In the genomic region with DNA sequence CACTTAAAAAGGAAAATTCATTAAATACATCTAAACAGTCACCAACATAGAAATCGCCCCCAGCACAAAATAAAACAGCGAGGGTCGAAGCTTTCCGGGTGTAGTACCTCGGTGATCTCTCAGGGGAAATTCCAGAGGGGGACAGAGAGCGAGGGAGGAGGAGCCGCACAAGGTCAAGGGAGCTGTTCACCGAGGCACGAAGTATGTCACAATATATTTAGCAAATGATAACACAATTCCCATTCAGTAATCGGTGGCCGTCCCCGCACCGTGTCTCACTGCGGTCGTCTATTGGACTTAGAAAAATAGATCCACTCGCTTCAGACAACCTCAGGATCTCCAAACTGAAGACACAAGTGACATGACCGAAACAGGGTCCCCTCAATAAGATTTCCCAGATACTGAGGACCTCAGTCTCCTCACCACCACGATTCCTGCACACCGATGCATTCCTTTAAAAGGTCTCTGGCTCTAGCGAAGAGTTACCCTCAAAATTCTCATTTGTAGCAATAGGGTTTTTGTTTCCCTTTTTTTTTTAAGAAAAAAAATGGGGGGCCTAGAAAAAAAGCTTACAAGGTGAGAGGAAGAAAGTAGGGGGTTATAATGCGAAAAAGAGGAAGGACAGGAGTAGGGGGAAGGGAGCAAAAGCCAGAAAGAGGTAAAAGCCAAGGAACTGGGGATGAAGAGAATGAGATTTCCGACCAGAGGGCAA, we compare ENCODE assay signal across 8 cellular contexts. TPM values are rescaled to one million over a fixed set of nuclear protein-coding genes. Genes with fewer than 3 reads are reported as not detected.
A peak's percentile ranks its signal among the peaks of the same experiment; 100 is the strongest.
DNase-seq lines count a peak whose midpoint lies in the region; ATAC-seq, FAIRE-seq and TF ChIP-seq lines count a peak whose summit lies in the region.

No MANE protein-coding gene starts in this region.

- TF ChIP-seq POLR2A in H54 (IDR thresholded peaks at IDR 0.05; ENCODE audit: low read depth, low read length): no peak

- no peak for TF ChIP-seq EP300 in neural cell (conservative IDR thresholded peaks at IDR 0.05; ENCODE audit: poor library complexity, severe bottlenecking)

- H2AFZ ChIP-seq in neural cell (ENCODE audit: low read depth, low read length): peak overlapping the region; percentile 46

- no peaks in the 10 kb centered on the region for H4K20me1 ChIP-seq in neural cell (ENCODE audit: insufficient read depth)

- ATAC-seq in GM21737 (IDR thresholded peaks at IDR 0.05; ENCODE audit: unreplicated experiment) (no peak), GM18868 (IDR thresholded peaks at IDR 0.05; ENCODE audit: unreplicated experiment) (no peak)

- DNase-seq in EH (ENCODE audit: low read depth) (peak; percentile 59), M059J (ENCODE audit: low read depth) (peak; percentile 39), frontal cortex (ENCODE audit: low spot score in 2 of 2) (peak; percentile 34 to 51), H54 (ENCODE audit: insufficient read length, low spot score) (no peak)

- no peaks in the 10 kb centered on the region for H3K9me3 ChIP-seq in neural cell (ENCODE audit: low read length)

- peak overlapping the region; percentile 87 for H3K9ac ChIP-seq in neural cell (ENCODE audit: low read length)

- H3K27me3 ChIP-seq in neural cell (ENCODE audit: insufficient read depth, low read depth, low read length): no peaks in the 10 kb centered on the region

- H3K36me3 ChIP-seq in neural cell (ENCODE audit: insufficient read depth, low read length): no peaks in the 10 kb centered on the region

- TF ChIP-seq RAD21 in neural cell (conservative IDR thresholded peaks at IDR 0.05): no peak

- TF ChIP-seq CTCF in WI38 (IDR thresholded peaks at IDR 0.05; ENCODE audit: low read depth, low read length) (0 out of 2 replicates have a peak, but pooled peaks have one; percentile 10), neural cell (IDR thresholded peaks at IDR 0.05; ENCODE audit: poor library complexity, severe bottlenecking) (peak; percentile 35)

- H3K79me2 ChIP-seq in neural cell (replicated peaks; ENCODE audit: insufficient read depth, low read length): peaks cover 37% of the 10 kb centered on the region

- no peaks in the 10 kb centered on the region for H3F3A ChIP-seq in neural cell (ENCODE audit: insufficient read depth, low read length, poor library complexity, severe bottlenecking)

- H3K9me2 ChIP-seq in neural cell (ENCODE audit: insufficient read depth, low read length): no peaks in the 10 kb centered on the region

- FAIRE-seq in frontal cortex (lab: Jason Lieb, UNC) (no peak), H54 (lab: Jason Lieb, UNC) (no peak)

- peak overlapping the region; percentile 90 for H3K4me2 ChIP-seq in neural cell (ENCODE audit: low read length)

- peak overlapping the region; percentile 54 for H3K27ac ChIP-seq in neural cell (ENCODE audit: low read length)

- H3K4me3 ChIP-seq in WI38 (ENCODE audit: low read depth, low read length): peak overlapping the region; percentile 71
- H3K4me3 ChIP-seq in neural cell (ENCODE audit: low read length): peak overlapping the region; percentile 78

TF ChIP-seq in neural cell, 6 proteins besides CTCF, POLR2A, EP300 and RAD21:
- TF ChIP-seq MXI1 (conservative IDR thresholded peaks at IDR 0.05; ENCODE audit: poor library complexity, severe bottlenecking) (no peak), EZH2 (IDR thresholded peaks at IDR 0.05; ENCODE audit: borderline replicate concordance, insufficient read depth, low read length, poor library complexity, severe bottlenecking) (no peak), POLR2AphosphoS5 (IDR thresholded peaks at IDR 0.05) (no peak), TAF1 (IDR thresholded peaks at IDR 0.05; ENCODE audit: low read depth) (no peak), SMC3 (conservative IDR thresholded peaks at IDR 0.05; ENCODE audit: poor library complexity) (no peak)
- TF ChIP-seq, protein P1, sequence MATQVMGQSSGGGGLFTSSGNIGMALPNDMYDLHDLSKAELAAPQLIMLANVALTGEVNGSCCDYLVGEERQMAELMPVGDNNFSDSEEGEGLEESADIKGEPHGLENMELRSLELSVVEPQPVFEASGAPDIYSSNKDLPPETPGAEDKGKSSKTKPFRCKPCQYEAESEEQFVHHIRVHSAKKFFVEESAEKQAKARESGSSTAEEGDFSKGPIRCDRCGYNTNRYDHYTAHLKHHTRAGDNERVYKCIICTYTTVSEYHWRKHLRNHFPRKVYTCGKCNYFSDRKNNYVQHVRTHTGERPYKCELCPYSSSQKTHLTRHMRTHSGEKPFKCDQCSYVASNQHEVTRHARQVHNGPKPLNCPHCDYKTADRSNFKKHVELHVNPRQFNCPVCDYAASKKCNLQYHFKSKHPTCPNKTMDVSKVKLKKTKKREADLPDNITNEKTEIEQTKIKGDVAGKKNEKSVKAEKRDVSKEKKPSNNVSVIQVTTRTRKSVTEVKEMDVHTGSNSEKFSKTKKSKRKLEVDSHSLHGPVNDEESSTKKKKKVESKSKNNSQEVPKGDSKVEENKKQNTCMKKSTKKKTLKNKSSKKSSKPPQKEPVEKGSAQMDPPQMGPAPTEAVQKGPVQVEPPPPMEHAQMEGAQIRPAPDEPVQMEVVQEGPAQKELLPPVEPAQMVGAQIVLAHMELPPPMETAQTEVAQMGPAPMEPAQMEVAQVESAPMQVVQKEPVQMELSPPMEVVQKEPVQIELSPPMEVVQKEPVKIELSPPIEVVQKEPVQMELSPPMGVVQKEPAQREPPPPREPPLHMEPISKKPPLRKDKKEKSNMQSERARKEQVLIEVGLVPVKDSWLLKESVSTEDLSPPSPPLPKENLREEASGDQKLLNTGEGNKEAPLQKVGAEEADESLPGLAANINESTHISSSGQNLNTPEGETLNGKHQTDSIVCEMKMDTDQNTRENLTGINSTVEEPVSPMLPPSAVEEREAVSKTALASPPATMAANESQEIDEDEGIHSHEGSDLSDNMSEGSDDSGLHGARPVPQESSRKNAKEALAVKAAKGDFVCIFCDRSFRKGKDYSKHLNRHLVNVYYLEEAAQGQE (IDR thresholded peaks at IDR 0.05; ENCODE audit: borderline replicate concordance): no peak

RNA-seq across cellular contexts. Expression of gene LPGAT1, which starts 1.1 kb away (rescaled TPM):
- 25.5 and 38.6 TPM in 2 replicates for total RNA-seq in M059J (2014; rRNA removed; shearing (Covaris generic))
- total RNA-seq in frontal cortex: 101 TPM
- polyA plus RNA-seq in neural cell: 51.0 and 53.1 TPM in 2 replicates
- polyA minus RNA-seq in neural cell: 96.8 and 102 TPM in 2 replicates
